1 cellular context compared by ENCODE assay signal in the genomic region with DNA sequence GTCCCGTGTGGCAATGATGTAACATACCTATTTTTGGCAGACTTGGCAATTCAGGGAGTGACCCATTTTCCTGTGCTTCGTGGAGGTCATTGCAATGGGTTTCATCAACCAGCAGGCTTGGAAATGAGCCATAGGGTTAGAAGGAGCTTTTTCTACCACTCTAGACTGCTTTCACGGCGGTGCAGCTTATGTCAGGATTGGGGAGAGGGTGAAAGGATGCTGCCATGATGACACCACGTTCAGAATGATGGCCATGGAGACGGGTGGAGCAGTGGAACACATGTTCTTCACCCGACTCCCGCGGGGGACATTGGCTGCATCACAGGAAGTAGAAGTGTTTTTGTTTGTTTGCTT.
TF ChIP-seq lines count a peak whose summit lies in the region.

No MANE protein-coding gene starts in this region.

TF ChIP-seq in HCT116, 20 proteins besides CTCF, POLR2A, EP300 and RAD21 (continued from another document):
- TF ChIP-seq, protein P1, sequence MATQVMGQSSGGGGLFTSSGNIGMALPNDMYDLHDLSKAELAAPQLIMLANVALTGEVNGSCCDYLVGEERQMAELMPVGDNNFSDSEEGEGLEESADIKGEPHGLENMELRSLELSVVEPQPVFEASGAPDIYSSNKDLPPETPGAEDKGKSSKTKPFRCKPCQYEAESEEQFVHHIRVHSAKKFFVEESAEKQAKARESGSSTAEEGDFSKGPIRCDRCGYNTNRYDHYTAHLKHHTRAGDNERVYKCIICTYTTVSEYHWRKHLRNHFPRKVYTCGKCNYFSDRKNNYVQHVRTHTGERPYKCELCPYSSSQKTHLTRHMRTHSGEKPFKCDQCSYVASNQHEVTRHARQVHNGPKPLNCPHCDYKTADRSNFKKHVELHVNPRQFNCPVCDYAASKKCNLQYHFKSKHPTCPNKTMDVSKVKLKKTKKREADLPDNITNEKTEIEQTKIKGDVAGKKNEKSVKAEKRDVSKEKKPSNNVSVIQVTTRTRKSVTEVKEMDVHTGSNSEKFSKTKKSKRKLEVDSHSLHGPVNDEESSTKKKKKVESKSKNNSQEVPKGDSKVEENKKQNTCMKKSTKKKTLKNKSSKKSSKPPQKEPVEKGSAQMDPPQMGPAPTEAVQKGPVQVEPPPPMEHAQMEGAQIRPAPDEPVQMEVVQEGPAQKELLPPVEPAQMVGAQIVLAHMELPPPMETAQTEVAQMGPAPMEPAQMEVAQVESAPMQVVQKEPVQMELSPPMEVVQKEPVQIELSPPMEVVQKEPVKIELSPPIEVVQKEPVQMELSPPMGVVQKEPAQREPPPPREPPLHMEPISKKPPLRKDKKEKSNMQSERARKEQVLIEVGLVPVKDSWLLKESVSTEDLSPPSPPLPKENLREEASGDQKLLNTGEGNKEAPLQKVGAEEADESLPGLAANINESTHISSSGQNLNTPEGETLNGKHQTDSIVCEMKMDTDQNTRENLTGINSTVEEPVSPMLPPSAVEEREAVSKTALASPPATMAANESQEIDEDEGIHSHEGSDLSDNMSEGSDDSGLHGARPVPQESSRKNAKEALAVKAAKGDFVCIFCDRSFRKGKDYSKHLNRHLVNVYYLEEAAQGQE (IDR thresholded peaks at IDR 0.05; ENCODE audit: low read depth) = no peak
